29 cellular contexts compared by ENCODE assay signal in genomic region chr11:122226810-122227379, GRCh38.
DNase-seq lines count a peak whose midpoint lies in the region; ATAC-seq and TF ChIP-seq lines count a peak whose summit lies in the region.
"Had no signal": no experiment of that assay in that cellular context is flagged by ENCODE, and none has a peak within 500 bp of the region (broad histone marks: within the 10 kb centered on the region; RNA-seq: fewer than 3 reads in every experiment).

No MANE protein-coding gene starts in this region.

- peaks cover 34% of the 10 kb centered on the region for H3K4me1 Mint-ChIP-seq in HFFc6 (ENCODE audit: low read depth)
- H3K4me1 Mint-ChIP-seq: activated B cell treated with CpG ODN at 0.5 μM for 24 hours; activated naive CD4-positive, alpha-beta T cell treated with anti-CD3 and anti-CD28 coated beads, Interleukin-2, amount 50 U/mL, for 24 hours; activated T-helper 17 cell treated with anti-CD3 and anti-CD28 coated beads, Interleukin-2, amount 50 U/mL, for 72 hours had no signal

- H3K27ac Mint-ChIP-seq in HFFc6, result no peak overlapping the region
- H3K27ac Mint-ChIP-seq: activated B cell treated with CpG ODN at 0.5 μM for 24 hours; activated naive CD4-positive, alpha-beta T cell treated with anti-CD3 and anti-CD28 coated beads, Interleukin-2, amount 50 U/mL, for 24 hours; activated T-helper 17 cell treated with anti-CD3 and anti-CD28 coated beads, Interleukin-2, amount 50 U/mL, for 72 hours; dendritic cell treated with granulocyte-macrophage colony-stimulating factor and Interleukin-4, amounts not matched to agents 40 ng/mL and 50 ng/mL, for 4 days; endodermal cell; nephron progenitor cell; type B pancreatic cell had no signal

- no peaks in the 10 kb centered on the region for H3K36me3 ChIP-seq in BLaER1 treated with 17β-estradiol and CSF1 and Interleukin-3, amounts not matched to agents 10 nM and 100 nM
- H3K36me3 ChIP-seq in psoas muscle (ENCODE audit: insufficient read depth in 1 of 2, low read depth in 1 of 2), result no peaks in the 10 kb centered on the region
- H3K36me3 ChIP-seq: HAP-1, pancreas had no signal

- H3K27ac ChIP-seq in BLaER1 treated with 17β-estradiol and CSF1 and Interleukin-3, amounts not matched to agents 10 nM and 100 nM, result no peak overlapping the region; a peak in 1 of 22 replicates
- H3K27ac ChIP-seq in psoas muscle, result no peak overlapping the region
- H3K27ac ChIP-seq: pancreas had no signal

- H3K4me3 ChIP-seq in BLaER1 treated with 17β-estradiol and CSF1 and Interleukin-3, amounts not matched to agents 10 nM and 100 nM, result peak overlapping the region in 1 of 10 experiments; percentile 12; a peak in 1 of 20 replicates
- no peak overlapping the region for H3K4me3 ChIP-seq in psoas muscle
- H3K4me3 ChIP-seq: HAP-1, mucosa of descending colon, pancreas had no signal

- no peaks in the 10 kb centered on the region for H4K20me1 ChIP-seq in BLaER1 treated with 17β-estradiol and CSF1 and Interleukin-3, amounts not matched to agents 10 nM and 100 nM

- H3K27me3 ChIP-seq in BLaER1 treated with 17β-estradiol and CSF1 and Interleukin-3, amounts not matched to agents 10 nM and 100 nM, result peaks cover 0 to 11% (median 0%) of the 10 kb centered on the region in 11 experiments; a peak in 2 of 22 replicates
- no peaks in the 10 kb centered on the region for H3K27me3 ChIP-seq in psoas muscle (ENCODE audit: insufficient read depth in 3 of 3, low read length in 2 of 3)
- H3K27me3 ChIP-seq: pancreas had no signal

- H3K36me3 Mint-ChIP-seq in HFFc6 (ENCODE audit: low read depth), result no peaks in the 10 kb centered on the region
- H3K36me3 Mint-ChIP-seq: activated naive CD4-positive, alpha-beta T cell treated with anti-CD3 and anti-CD28 coated beads, Interleukin-2, amount 50 U/mL, for 24 hours; type B pancreatic cell had no signal

- peak; percentile 64 for DNase-seq in HFFc6
- peak; percentile 41 for DNase-seq in UCSD-AML1 (lab: John Stamatoyannopoulos, UW; ENCODE audit: unreplicated experiment)
- DNase-seq in psoas muscle, result no peak
- DNase-seq in activated CD4-positive, CD25-positive, alpha-beta regulatory T cell (lab: John Stamatoyannopoulos, UW), result no peak
- DNase-seq in NCI-H1092 (lab: John Stamatoyannopoulos, UW), result no peak
- DNase-seq: ACHN; activated B cell treated with CpG ODN at 0.5 μM for 24 hours; activated CD4-positive, alpha-beta T cell treated with anti-CD3 and anti-CD28 coated beads, Interleukin-2, amount 50 U/mL, for 4 hours; activated CD8-positive, alpha-beta memory T cell treated with anti-CD3 and anti-CD28 coated beads, Interleukin-2, amount 50 U/mL, for 4 hours; endodermal cell; mucosa of descending colon; NCI-H446; NCI-H82; nephron progenitor cell; pancreas; right cardiac atrium; Right ventricle myocardium superior; stimulated activated CD4-positive, alpha-beta T cell treated with anti-CD3 and anti-CD28 coated beads, Interleukin-12 subunit alpha, Interleukin-12 subunit beta, amount 100 ng/mL, for 4 hours; stimulated activated CD4-positive, alpha-beta T cell treated with anti-CD3 and anti-CD28 coated beads, Interleukin-4, amount 100 ng/mL, for 1 hour; SW 1271 had no signal

- peaks cover 27 to 66% (median 45%) of the 10 kb centered on the region in 10 experiments for H3K4me1 ChIP-seq in BLaER1 treated with 17β-estradiol and CSF1 and Interleukin-3, amounts not matched to agents 10 nM and 100 nM
- peaks cover 11% of the 10 kb centered on the region for H3K4me1 ChIP-seq in psoas muscle
- H3K4me1 ChIP-seq: HAP-1, pancreas had no signal

- intact Hi-C loops in psoas muscle (cut with DNase I), result no loop called here

- H3K27me3 Mint-ChIP-seq in HFFc6 (ENCODE audit: insufficient read depth), result peaks cover 4% of the 10 kb centered on the region
- H3K27me3 Mint-ChIP-seq: dendritic cell treated with granulocyte-macrophage colony-stimulating factor and Interleukin-4, amounts not matched to agents 40 ng/mL and 50 ng/mL, for 4 days; type B pancreatic cell had no signal

- no peak overlapping the region for H3K9ac ChIP-seq in BLaER1 treated with 17β-estradiol and CSF1 and Interleukin-3, amounts not matched to agents 10 nM and 100 nM

- TF ChIP-seq CTCF in HFFc6 (IDR thresholded peaks at IDR 0.05), result no peak
- TF ChIP-seq CTCF in psoas muscle (IDR thresholded peaks at IDR 0.05), result no peak

- H3K4me2 ChIP-seq in BLaER1 treated with 17β-estradiol and CSF1 and Interleukin-3, amounts not matched to agents 10 nM and 100 nM, result peak overlapping the region; percentile 54 to 81 (median 67)

- no peaks in the 10 kb centered on the region; a peak in 1 of 22 replicates for H3K9me3 ChIP-seq in BLaER1 treated with 17β-estradiol and CSF1 and Interleukin-3, amounts not matched to agents 10 nM and 100 nM (replicated peaks in 1 of 11)
- H3K9me3 ChIP-seq in psoas muscle, result no peaks in the 10 kb centered on the region
- H3K9me3 ChIP-seq: HAP-1, mucosa of descending colon, pancreas had no signal

- no peaks in the 10 kb centered on the region for H3K9me3 Mint-ChIP-seq in HFFc6
- H3K9me3 Mint-ChIP-seq: activated B cell treated with CpG ODN at 0.5 μM for 24 hours; activated naive CD4-positive, alpha-beta T cell treated with anti-CD3 and anti-CD28 coated beads, Interleukin-2, amount 50 U/mL, for 24 hours; activated T-helper 17 cell treated with anti-CD3 and anti-CD28 coated beads, Interleukin-2, amount 50 U/mL, for 72 hours; dendritic cell treated with granulocyte-macrophage colony-stimulating factor and Interleukin-4, amounts not matched to agents 40 ng/mL and 50 ng/mL, for 4 days; endodermal cell; nephron progenitor cell had no signal

- H3K4me3 Mint-ChIP-seq in HFFc6, result no peak overlapping the region
- H3K4me3 Mint-ChIP-seq: activated B cell treated with CpG ODN at 0.5 μM for 24 hours; activated naive CD4-positive, alpha-beta T cell treated with anti-CD3 and anti-CD28 coated beads, Interleukin-2, amount 50 U/mL, for 24 hours; activated T-helper 17 cell treated with anti-CD3 and anti-CD28 coated beads, Interleukin-2, amount 50 U/mL, for 72 hours; dendritic cell treated with granulocyte-macrophage colony-stimulating factor and Interleukin-4, amounts not matched to agents 40 ng/mL and 50 ng/mL, for 4 days; endodermal cell; nephron progenitor cell; type B pancreatic cell had no signal

- WGBS in psoas muscle, 3 donors, result 21 to 29% (median 23%) methylated on average over 4 of the region's 4 CpGs

- ATAC-seq in psoas muscle (peak; percentile 47 to 85 (median 73)), GM19467 (IDR thresholded peaks at IDR 0.05; ENCODE audit: unreplicated experiment) (no peak), HG03439 (IDR thresholded peaks at IDR 0.05; ENCODE audit: unreplicated experiment) (no peak)
- ATAC-seq: activated T-helper 17 cell treated with anti-CD3 and anti-CD28 coated beads, Interleukin-2, amount 50 U/mL, for 72 hours; esophagus mucosa; mucosa of descending colon; pancreas; right cardiac atrium had no signal

Comparison
In these comparisons a context has a peak if more than half of its experiments do, and no peak if none do; other contexts are left out.
1. DNase-seq: peak in HFFc6 (single experiment) and UCSD-AML1 (single experiment); none in psoas muscle (0 of 2), activated CD4-positive, CD25-positive, alpha-beta regulatory T cell (0 of 4) and NCI-H1092 (single experiment).
2. ATAC-seq: peak in psoas muscle (4 of 4); none in GM19467 (single experiment) and HG03439 (single experiment).